Comparison of ENCODE assay signal across 27 cellular contexts in the genomic region with DNA sequence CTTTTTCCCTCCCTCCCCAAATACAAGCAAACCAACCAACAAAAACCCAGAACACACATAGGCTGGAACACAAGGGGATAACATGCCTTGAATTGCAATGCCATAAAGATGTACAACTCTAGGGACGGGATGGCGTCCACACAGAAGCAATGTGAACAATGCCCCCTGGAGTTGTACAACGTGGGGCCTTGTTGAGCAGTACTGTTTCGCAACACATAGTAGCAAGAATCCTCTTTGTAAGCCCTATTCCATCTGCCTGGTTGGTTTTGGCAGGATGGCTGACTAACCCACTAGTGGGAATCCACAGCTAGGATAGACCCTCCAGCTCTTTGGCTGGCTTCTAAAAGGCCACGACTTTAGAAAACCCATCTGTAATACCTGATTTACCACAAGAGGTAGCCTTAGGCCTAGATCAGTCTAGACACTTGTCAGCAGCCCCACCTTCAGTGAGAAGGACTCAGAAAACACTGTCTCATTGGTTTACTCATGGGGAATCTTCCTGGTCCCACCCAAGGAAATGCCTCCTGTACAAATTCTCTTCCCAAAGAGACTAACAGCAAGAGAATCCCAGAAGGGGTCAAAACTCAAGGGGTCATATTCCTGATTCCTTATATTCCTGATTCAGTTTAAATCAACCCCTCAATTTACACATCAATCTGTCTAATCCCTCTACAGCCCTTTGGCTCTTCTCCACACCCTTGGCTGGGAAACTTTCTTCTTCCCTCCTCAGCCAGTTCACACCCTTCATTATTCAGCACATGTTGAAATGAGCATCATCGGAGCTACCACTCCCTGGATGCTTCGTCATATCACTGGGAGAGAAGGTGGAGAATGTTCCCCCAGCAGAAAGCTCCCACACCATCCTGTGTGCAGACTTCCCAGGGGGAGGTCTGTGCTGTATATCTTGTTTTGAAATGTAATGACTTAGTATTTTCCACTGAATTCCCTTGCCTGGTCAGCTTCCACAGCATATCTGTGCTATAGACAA.
DNase-seq lines count a peak whose midpoint lies in the region; ATAC-seq and TF ChIP-seq lines count a peak whose summit lies in the region.
"Had no signal": no experiment of that assay in that cellular context is flagged by ENCODE, and none has a peak within 500 bp of the region (broad histone marks: within the 10 kb centered on the region; RNA-seq: fewer than 3 reads in every experiment).

No MANE protein-coding gene starts in this region.

- H3K4me3 ChIP-seq in endodermal cell (ENCODE audit: low read length): no peak overlapping the region
- H3K4me3 ChIP-seq in GM23338: no peak overlapping the region
- H3K4me3 ChIP-seq: adrenal gland, left ventricle myocardium inferior, sigmoid colon, testis, vagina had no signal

- 92 to 96% methylated on average over 5 to 7 of the region's 7 CpGs for WGBS in endodermal cell (ENCODE audit: insufficient coverage in 1 of 2, insufficient read length in 1 of 2), 2 experiments

- intact Hi-C loops in sciatic nerve (cut with DNase I): no loop called here

- H3K9me3 Mint-ChIP-seq in endodermal cell: no peaks in the 10 kb centered on the region
- no peaks in the 10 kb centered on the region for H3K9me3 Mint-ChIP-seq in GM23338

- H3K9ac ChIP-seq in endodermal cell (ENCODE audit: extremely low read depth, low read length, poor library complexity, severe bottlenecking): no peak overlapping the region
- H3K9ac ChIP-seq: parathyroid adenoma had no signal

- H3K4me1 Mint-ChIP-seq in endodermal cell (peaks cover 24% of the 10 kb centered on the region), GM23338 (peaks cover 22% of the 10 kb centered on the region)
- H3K4me1 Mint-ChIP-seq: immature natural killer cell; stimulated activated effector memory CD8-positive, alpha-beta T cell treated with anti-CD3 and anti-CD28 coated beads, Interleukin-12 subunit alpha, Interleukin-12 subunit beta, amount 100 ng/mL, for 72 hours had no signal

- no peaks in the 10 kb centered on the region for H3K9me3 ChIP-seq in endodermal cell (ENCODE audit: control insufficient read depth, low read length)
- H3K9me3 ChIP-seq: adrenal gland, left ventricle myocardium inferior, sigmoid colon, testis, vagina had no signal

- H3K36me3 ChIP-seq in endodermal cell (ENCODE audit: control insufficient read depth, insufficient read depth, low read length) (no peaks in the 10 kb centered on the region), GM23338 (ENCODE audit: insufficient read depth) (no peaks in the 10 kb centered on the region)
- H3K36me3 ChIP-seq: adrenal gland, left ventricle myocardium inferior, sigmoid colon, vagina had no signal

- ATAC-seq in sciatic nerve (peak; percentile 73), GM23338 (no peak)
- ATAC-seq: activated CD8-positive, alpha-beta T cell treated with anti-CD3 and anti-CD28 coated beads for 36 hours; CD8-positive, alpha-beta T cell; HCT116; natural killer cell treated with Interleukin-12 subunit alpha and Interleukin-12 subunit beta and Interleukin-15 and Interleukin-18, amount 100 ng/mL, for 72 hours; stimulated activated effector memory CD8-positive, alpha-beta T cell treated with anti-CD3 and anti-CD28 coated beads, Interleukin-12 subunit alpha, Interleukin-12 subunit beta, amount 100 ng/mL, for 72 hours had no signal

- H3K36me3 Mint-ChIP-seq in endodermal cell (ENCODE audit: low read depth) (peaks cover 2% of the 10 kb centered on the region), GM23338 (ENCODE audit: low read depth) (no peaks in the 10 kb centered on the region)
- H3K36me3 Mint-ChIP-seq: CD8-positive, alpha-beta T cell; immature natural killer cell; natural killer cell treated with Interleukin-12 subunit alpha and Interleukin-12 subunit beta and Interleukin-15 and Interleukin-18, amount 100 ng/mL, for 72 hours; stimulated activated effector memory CD8-positive, alpha-beta T cell treated with anti-CD3 and anti-CD28 coated beads, Interleukin-12 subunit alpha, Interleukin-12 subunit beta, amount 100 ng/mL, for 72 hours had no signal

- no peaks in the 10 kb centered on the region for H3K79me2 ChIP-seq in GM23338 (replicated peaks; ENCODE audit: insufficient read depth)
- H3K79me2 ChIP-seq: parathyroid adenoma had no signal

- H3K4me3 Mint-ChIP-seq in endodermal cell: no peak overlapping the region
- H3K4me3 Mint-ChIP-seq in GM23338: no peak overlapping the region
- H3K4me3 Mint-ChIP-seq: activated CD8-positive, alpha-beta T cell treated with anti-CD3 and anti-CD28 coated beads for 36 hours; CD8-positive, alpha-beta T cell; immature natural killer cell; natural killer cell treated with Interleukin-12 subunit alpha and Interleukin-12 subunit beta and Interleukin-15 and Interleukin-18, amount 100 ng/mL, for 72 hours; stimulated activated effector memory CD8-positive, alpha-beta T cell treated with anti-CD3 and anti-CD28 coated beads, Interleukin-12 subunit alpha, Interleukin-12 subunit beta, amount 100 ng/mL, for 72 hours had no signal

- H3K27ac ChIP-seq in endodermal cell (ENCODE audit: low read depth, low read length) (no peak overlapping the region), GM23338 (ENCODE audit: low read depth) (no peak overlapping the region)
- H3K27ac ChIP-seq: adrenal gland, left ventricle myocardium inferior, parathyroid adenoma, sigmoid colon, testis, vagina had no signal

- no peaks in the 10 kb centered on the region for H3K27me3 ChIP-seq in endodermal cell (ENCODE audit: control insufficient read depth, insufficient read depth, low read length, poor library complexity, severe bottlenecking)
- no peaks in the 10 kb centered on the region for H3K27me3 ChIP-seq in GM23338 (ENCODE audit: insufficient read depth)
- H3K27me3 ChIP-seq: adrenal gland, sigmoid colon, testis, vagina had no signal

- H3K27me3 Mint-ChIP-seq in endodermal cell (ENCODE audit: insufficient read depth) (no peaks in the 10 kb centered on the region), GM23338 (ENCODE audit: insufficient read depth, low read depth, poor library complexity) (peaks cover 6% of the 10 kb centered on the region)
- H3K27me3 Mint-ChIP-seq: activated CD8-positive, alpha-beta T cell treated with anti-CD3 and anti-CD28 coated beads for 36 hours; natural killer cell treated with Interleukin-12 subunit alpha and Interleukin-12 subunit beta and Interleukin-15 and Interleukin-18, amount 100 ng/mL, for 72 hours had no signal

- no peaks in the 10 kb centered on the region for H3K9me2 ChIP-seq in GM23338 (ENCODE audit: insufficient read depth)

- H2AFZ ChIP-seq in GM23338: no peak overlapping the region
- H2AFZ ChIP-seq: parathyroid adenoma had no signal

- peak; percentile 77 for DNase-seq in HPDE6-E6E7 (ENCODE audit: extremely low spot score)
- peak; percentile 20 for DNase-seq in NCI-H69 (lab: John Stamatoyannopoulos, UW)
- DNase-seq in endodermal cell: no peak
- DNase-seq in sciatic nerve (ENCODE audit: low spot score): no peak
- no peak for DNase-seq in NCI-H345 (lab: John Stamatoyannopoulos, UW)
- DNase-seq in NCI-H146 treated with DMSO at 0.1 percent for 48 hours (lab: John Stamatoyannopoulos, UW; ENCODE audit: unreplicated experiment): no peak
- DNase-seq in GM23338 (ENCODE audit: low spot score): no peak
- DNase-seq: activated CD8-positive, alpha-beta T cell treated with anti-CD3 and anti-CD28 coated beads for 36 hours; activated T-cell treated with anti-CD3 and anti-CD28 coated beads, Interleukin-2, amount 50 U/mL, for 1 hour; adrenal gland; CD8-positive, alpha-beta T cell; cortex of kidney; DMS79 treated with DMSO at 0.1 percent for 48 hours; foreskin fibroblast; immature natural killer cell; left ventricle myocardium inferior; midbrain; NCI-H1105; NCI-H524 treated with DMSO at 0.1 percent for 48 hours; sigmoid colon; T1000; testis had no signal

- no peak overlapping the region for H3K4me2 ChIP-seq in GM23338

- H4K20me1 ChIP-seq in GM23338 (replicated peaks; ENCODE audit: insufficient read depth): no peaks in the 10 kb centered on the region

- peaks cover 2% of the 10 kb centered on the region for H3K4me1 ChIP-seq in endodermal cell (ENCODE audit: control insufficient read depth, insufficient read depth, low read length)
- peaks cover 13% of the 10 kb centered on the region for H3K4me1 ChIP-seq in GM23338 (ENCODE audit: insufficient read depth)
- H3K4me1 ChIP-seq: adrenal gland, left ventricle myocardium inferior, sigmoid colon, testis had no signal

- TF ChIP-seq CTCF in endodermal cell (conservative IDR thresholded peaks at IDR 0.05) (peak; percentile 13), GM23338 (conservative IDR thresholded peaks at IDR 0.05; ENCODE audit: low read depth in 2 of 2) (no peak)

- H3F3A ChIP-seq in GM23338 (replicated peaks; ENCODE audit: low read depth): no peaks in the 10 kb centered on the region

- H3K27ac Mint-ChIP-seq in endodermal cell (no peak overlapping the region), GM23338 (no peak overlapping the region)
- H3K27ac Mint-ChIP-seq: activated CD8-positive, alpha-beta T cell treated with anti-CD3 and anti-CD28 coated beads for 36 hours; CD8-positive, alpha-beta T cell; immature natural killer cell; natural killer cell treated with Interleukin-12 subunit alpha and Interleukin-12 subunit beta and Interleukin-15 and Interleukin-18, amount 100 ng/mL, for 72 hours; stimulated activated effector memory CD8-positive, alpha-beta T cell treated with anti-CD3 and anti-CD28 coated beads, Interleukin-12 subunit alpha, Interleukin-12 subunit beta, amount 100 ng/mL, for 72 hours had no signal

TF ChIP-seq in GM23338, 12 proteins besides CTCF, POLR2A, EP300 and RAD21 (continues in another document):
- TF ChIP-seq STAT1 (IDR thresholded peaks at IDR 0.05; ENCODE audit: unreplicated experiment): no peak

Comparison
In these comparisons a context has a peak if more than half of its experiments do, and no peak if none do; other contexts are left out.
1. DNase-seq: peak in HPDE6-E6E7 (single experiment) and NCI-H69 (single experiment); none in endodermal cell (single experiment), sciatic nerve (single experiment), NCI-H345 (single experiment), NCI-H146 treated with DMSO at 0.1 percent for 48 hours (single experiment) and GM23338 (single experiment).